Comparison of ENCODE assay signal across 8 cellular contexts in genomic region chr17:29293890-29294579, GRCh38. TPM values are rescaled to one million over a fixed set of nuclear protein-coding genes. Genes with fewer than 3 reads are reported as not detected.
DNase-seq lines count a peak whose midpoint lies in the region; ATAC-seq, FAIRE-seq and TF ChIP-seq lines count a peak whose summit lies in the region.

NUFIP2 (minus strand) TSS chr17:29294148; CDS start chr17:29294059, 89 bp downstream.

- intact Hi-C loops in activated CD4-positive, alpha-beta T cell treated with anti-CD3 and anti-CD28 coated beads for 36 hours (cut with DNase I, micrococcal nuclease) = loop anchor here (1.0 to 5.0 kb wide), 17 partner anchors 96 to 637 kb away; partner anchors contain the start of genes TP53I13 (in 2 of the 2), ABHD15 (in 1 of the 2), MYO18A (in 1 of the 2) and NEK8 (in 1 of the 2)
- intact Hi-C loops in kidney (cut with DNase I) = no loop called here

- H3K27ac ChIP-seq in kidney (ENCODE audit: low read depth in 2 of 2, low read length in 2 of 2) = peak within 1 kb of the TSS; percentile 96 to 99

- H3K36me3 Mint-ChIP-seq in activated CD4-positive, alpha-beta T cell treated with anti-CD3 and anti-CD28 coated beads for 36 hours (ENCODE audit: low read depth) = peaks cover 29% of the 10 kb centered on the region

- CTCF ChIA-PET in activated CD4-positive, alpha-beta T cell treated with anti-CD3 and anti-CD28 coated beads for 36 hours (lab: Charles Lee) = interaction anchor here (0.6 to 1.6 kb wide), 12 partner anchors 12 to 595 kb away, joined by 3 to 5 read pairs (median 4); no protein-coding TSS in a partner anchor

- H3K4me3 Mint-ChIP-seq in activated CD4-positive, alpha-beta T cell treated with anti-CD3 and anti-CD28 coated beads for 36 hours = peak within 1 kb of the TSS; percentile 100

- no peaks in the 10 kb centered on the region for H3K36me3 ChIP-seq in kidney (ENCODE audit: control insufficient read depth in 1 of 2, insufficient read depth in 2 of 2, low read length in 2 of 2)

- POLR2A ChIA-PET in activated CD4-positive, alpha-beta T cell treated with anti-CD3 and anti-CD28 coated beads for 36 hours (lab: Charles Lee) = interaction anchor here (0.5 to 1.2 kb wide), 11 partner anchors 11 to 973 kb away, joined by 3 to 7 read pairs (median 3); no protein-coding TSS in a partner anchor

- no peaks in the 10 kb centered on the region for H3K9me3 ChIP-seq in kidney (ENCODE audit: control insufficient read depth in 1 of 2, low read length in 2 of 2)

- peak; percentile 97 for FAIRE-seq in kidney (lab: Jason Lieb, UNC)

- H3K9ac ChIP-seq in kidney (ENCODE audit: low read length in 2 of 2) = peak within 1 kb of the TSS; percentile 96 to 99

- peaks cover 27% of the 10 kb centered on the region for H3K4me1 Mint-ChIP-seq in activated CD4-positive, alpha-beta T cell treated with anti-CD3 and anti-CD28 coated beads for 36 hours

- H3K9me3 Mint-ChIP-seq in activated CD4-positive, alpha-beta T cell treated with anti-CD3 and anti-CD28 coated beads for 36 hours (ENCODE audit: low read depth) = no peaks in the 10 kb centered on the region

- peak; percentile 76 for ATAC-seq in HG03442 (IDR thresholded peaks at IDR 0.05; ENCODE audit: unreplicated experiment)
- peak; percentile 93 for ATAC-seq in activated CD4-positive, alpha-beta T cell treated with anti-CD3 and anti-CD28 coated beads for 36 hours

- no peaks in the 10 kb centered on the region for H3K27me3 Mint-ChIP-seq in activated CD4-positive, alpha-beta T cell treated with anti-CD3 and anti-CD28 coated beads for 36 hours

- H3K4me1 ChIP-seq in kidney (ENCODE audit: control insufficient read depth in 1 of 2, insufficient read depth in 1 of 2, low read depth in 1 of 2, low read length in 2 of 2) = peaks cover 4 to 10% of the 10 kb centered on the region in 2 donors

- DNase-seq in Ammon's horn (ENCODE audit: low spot score) (peak; percentile 100), GM19238 (ENCODE audit: insufficient read length, low spot score) (peak; percentile 92), NCI-H524 (lab: John Stamatoyannopoulos, UW) (peak; percentile 100), choroid plexus epithelial cell (ENCODE audit: low read depth) (peak; percentile 99), kidney (peak; percentile 100)
- peak; percentile 99 for DNase-seq in activated CD4-positive, alpha-beta T cell treated with anti-CD3 and anti-CD28 coated beads for 36 hours
- DNase-seq in stimulated activated CD4-positive, alpha-beta T cell treated with anti-CD3 and anti-CD28 coated beads, Interleukin-15, amount 100 ng/mL, for 24 hours = peak; percentile 99

- H3K4me3 ChIP-seq in choroid plexus epithelial cell (ENCODE audit: low read depth, low read length) = peak within 1 kb of the TSS; percentile 96
- peak within 1 kb of the TSS; percentile 95 to 99 for H3K4me3 ChIP-seq in kidney (ENCODE audit: low read length in 2 of 2)

- TF ChIP-seq CTCF in choroid plexus epithelial cell (conservative IDR thresholded peaks at IDR 0.05; ENCODE audit: low read depth, low read length) (peak; percentile 18), kidney (IDR thresholded peaks at IDR 0.05; ENCODE audit: borderline replicate concordance, extremely low read depth, insufficient read depth) (no peak)

- peak within 1 kb of the TSS; percentile 99 for H3K27ac Mint-ChIP-seq in activated CD4-positive, alpha-beta T cell treated with anti-CD3 and anti-CD28 coated beads for 36 hours

RNA-seq across cellular contexts. Expression of gene NUFIP2, which starts in this region (rescaled TPM):
- 10 to 100 TPM; 55.1 to 93.1 TPM for total RNA-seq in activated CD4-positive, alpha-beta T cell treated with anti-CD3 and anti-CD28 coated beads for 36 hours
- 52.3 TPM for total RNA-seq in kidney
- 7.6 TPM for polyA plus RNA-seq in kidney (ENCODE audit: insufficient read depth, low read depth, low replicate concordance)

Comparison
In these comparisons a context has a peak if more than half of its experiments do, and no peak if none do; other contexts are left out.
1. Peak in every context shown above with its lines: DNase-seq, ATAC-seq, H3K4me3 ChIP-seq and H3K27ac ChIP-seq.